In the genomic region with DNA sequence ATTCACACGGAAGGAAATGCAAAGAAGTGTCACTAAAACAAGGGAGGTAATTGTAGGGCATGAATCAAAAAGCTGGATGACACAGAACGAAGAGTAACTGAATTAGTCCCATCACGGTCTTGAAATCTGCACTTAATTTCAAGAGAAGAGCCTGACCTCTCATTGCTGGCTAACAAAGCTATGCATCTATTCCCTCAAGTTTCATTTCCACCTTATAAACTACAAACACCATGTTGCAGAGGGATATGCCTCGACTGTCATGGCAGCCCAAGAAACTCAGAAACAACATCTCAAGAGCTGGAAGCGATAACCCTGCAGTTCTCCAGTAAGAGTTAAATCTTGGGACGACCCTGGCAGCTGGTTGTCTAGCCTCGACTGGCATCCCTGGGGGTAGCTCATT, we compare ENCODE assay signal across 18 cellular contexts.
DNase-seq lines count a peak whose midpoint lies in the region; ATAC-seq and TF ChIP-seq lines count a peak whose summit lies in the region.
"Had no signal": no experiment of that assay in that cellular context is flagged by ENCODE, and none has a peak within 500 bp of the region (broad histone marks: within the 10 kb centered on the region; RNA-seq: fewer than 3 reads in every experiment).

No MANE protein-coding gene starts in this region.

- peak overlapping the region; percentile 64 for H3K4me3 ChIP-seq in DOHH2 (ENCODE audit: low read length)
- H3K4me3 ChIP-seq in hepatocyte = no peak overlapping the region
- no peak overlapping the region for H3K4me3 ChIP-seq in gastrocnemius medialis
- H3K4me3 ChIP-seq: HAP-1, skin epidermis, tibial artery had no signal

- H3K27me3 ChIP-seq in DOHH2 (ENCODE audit: control insufficient read depth, low read length) (no peaks in the 10 kb centered on the region), hepatocyte (no peaks in the 10 kb centered on the region), gastrocnemius medialis (no peaks in the 10 kb centered on the region)
- H3K27me3 ChIP-seq: tibial artery had no signal

- H3K36me3 ChIP-seq in DOHH2 (ENCODE audit: control insufficient read depth, low read length) = no peaks in the 10 kb centered on the region
- H3K36me3 ChIP-seq in hepatocyte (replicated peaks; ENCODE audit: insufficient read depth, low read depth) = no peaks in the 10 kb centered on the region
- no peaks in the 10 kb centered on the region for H3K36me3 ChIP-seq in gastrocnemius medialis
- H3K36me3 ChIP-seq: HAP-1, tibial artery had no signal

- 87% methylated on average over 7 of the region's 7 CpGs for WGBS in hepatocyte (ENCODE audit: low lambda C conversion rate, missing lambda C conversion rate)

- TF ChIP-seq CTCF in DOHH2 (IDR thresholded peaks at IDR 0.05; ENCODE audit: low read depth, low read length, poor library complexity, severe bottlenecking) (no peak), hepatocyte (IDR thresholded peaks at IDR 0.05; ENCODE audit: poor library complexity) (no peak), gastrocnemius medialis (IDR thresholded peaks at IDR 0.05 in 4 of 5, conservative IDR thresholded peaks at IDR 0.05 in 1 of 5) (no peak)

- no peak overlapping the region for H3K4me3 Mint-ChIP-seq in immature natural killer cell
- H3K4me3 Mint-ChIP-seq: activated CD4-positive, alpha-beta memory T cell treated with anti-CD3 and anti-CD28 coated beads, Interleukin-2, amount 10 ng/mL, durations not matched to agents 7 days and 5 days had no signal

- intact Hi-C loops in gastrocnemius medialis (cut with DNase I; ENCODE audit: low total_unique reads) = loop anchor here (5.0 kb wide), 1 partner anchor 38 kb away; no protein-coding TSS in a partner anchor

- DNase-seq in MV-4-11 (lab: John Stamatoyannopoulos, UW) (peak; percentile 47), hepatocyte (ENCODE audit: low spot score) (no peak), gastrocnemius medialis (no peak), immature natural killer cell (no peak)
- DNase-seq: activated CD4-positive, alpha-beta memory T cell treated with anti-CD3 and anti-CD28 coated beads, Interleukin-2, amount 10 ng/mL, durations not matched to agents 7 days and 5 days; NCI-H1417; NCI-H82; stimulated activated CD4-positive, alpha-beta T cell treated with anti-CD3 and anti-CD28 coated beads, Interleukin-4, amount 100 ng/mL, for 4 hours; SW 1271; tibial artery had no signal

- no peak overlapping the region for H3K27ac Mint-ChIP-seq in immature natural killer cell
- H3K27ac Mint-ChIP-seq: activated CD4-positive, alpha-beta memory T cell treated with anti-CD3 and anti-CD28 coated beads, Interleukin-2, amount 10 ng/mL, durations not matched to agents 7 days and 5 days had no signal

- no peak for TF ChIP-seq POLR2A in gastrocnemius medialis (IDR thresholded peaks at IDR 0.05)

- H3K9me3 ChIP-seq in DOHH2 (ENCODE audit: control insufficient read depth, insufficient read depth, low read length) = no peaks in the 10 kb centered on the region; the same call in 1 of the 2 replicates
- H3K9me3 ChIP-seq in hepatocyte (ENCODE audit: low read depth) = no peaks in the 10 kb centered on the region
- H3K9me3 ChIP-seq in gastrocnemius medialis = no peaks in the 10 kb centered on the region
- H3K9me3 ChIP-seq: HAP-1, tibial artery had no signal

- H3K4me1 ChIP-seq in DOHH2 (ENCODE audit: control insufficient read depth, low read length) (peaks cover 74% of the 10 kb centered on the region), hepatocyte (ENCODE audit: insufficient read depth) (peaks cover 36% of the 10 kb centered on the region), gastrocnemius medialis (peaks cover 77 to 82% of the 10 kb centered on the region in 2 donors)

- peaks cover 0 to 4% (median 0%) of the 10 kb centered on the region in 3 donors for H3K36me3 Mint-ChIP-seq in immature natural killer cell

- H3K9me2 ChIP-seq in DOHH2 (replicated peaks; ENCODE audit: control insufficient read depth, low read length) (no peaks in the 10 kb centered on the region), hepatocyte (replicated peaks; ENCODE audit: insufficient read depth) (no peaks in the 10 kb centered on the region)

- peak overlapping the region; percentile 91 for H3K4me2 ChIP-seq in DOHH2 (ENCODE audit: low read length)
- peak overlapping the region; percentile 8 for H3K4me2 ChIP-seq in hepatocyte
- H3K4me2 ChIP-seq: KMS-11 had no signal

- no peak for ATAC-seq in gastrocnemius medialis
- ATAC-seq in GM21360 (IDR thresholded peaks at IDR 0.05; ENCODE audit: unreplicated experiment) = no peak
- no peak for ATAC-seq in HG03095 (IDR thresholded peaks at IDR 0.05; ENCODE audit: unreplicated experiment)

- H3K4me1 Mint-ChIP-seq in immature natural killer cell = peaks cover 66 to 86% of the 10 kb centered on the region in 2 donors

- H3K27me3 Mint-ChIP-seq in immature natural killer cell (ENCODE audit: low read depth in 3 of 3) = peaks cover 0 to 3% (median 3%) of the 10 kb centered on the region in 3 donors
- H3K27me3 Mint-ChIP-seq: activated CD4-positive, alpha-beta memory T cell treated with anti-CD3 and anti-CD28 coated beads, Interleukin-2, amount 10 ng/mL, durations not matched to agents 7 days and 5 days had no signal

- in situ Hi-C loops in gastrocnemius medialis (cut with MboI; ENCODE audit: low sequenced_read_pairs in 4 of 4) = no loop called here

- H3K9me3 Mint-ChIP-seq in immature natural killer cell = no peaks in the 10 kb centered on the region
- H3K9me3 Mint-ChIP-seq: activated CD4-positive, alpha-beta memory T cell treated with anti-CD3 and anti-CD28 coated beads, Interleukin-2, amount 10 ng/mL, durations not matched to agents 7 days and 5 days had no signal

- no peaks in the 10 kb centered on the region for H4K20me1 ChIP-seq in DOHH2 (ENCODE audit: control insufficient read depth, insufficient read depth, low read depth, low read length)
- H4K20me1 ChIP-seq in hepatocyte (ENCODE audit: insufficient read depth, poor library complexity, severe bottlenecking) = no peaks in the 10 kb centered on the region

- peaks cover 11% of the 10 kb centered on the region for H3F3A ChIP-seq in DOHH2 (ENCODE audit: control insufficient read depth, insufficient read depth)

- peaks cover 5% of the 10 kb centered on the region for H3K79me2 ChIP-seq in DOHH2 (ENCODE audit: control insufficient read depth, low read length)
- peaks cover 30% of the 10 kb centered on the region for H3K79me2 ChIP-seq in hepatocyte

- peak overlapping the region; percentile 54; the same call in 1 of the 2 replicates for H3K27ac ChIP-seq in DOHH2 (ENCODE audit: low read depth, low read length)
- peak overlapping the region; percentile 39 for H3K27ac ChIP-seq in hepatocyte
- H3K27ac ChIP-seq in gastrocnemius medialis = peak overlapping the region; percentile 37 to 74 (median 58)
- H3K27ac ChIP-seq: KMS-11, parathyroid adenoma, RWPE1, tibial artery had no signal

- no peak overlapping the region for H2AFZ ChIP-seq in hepatocyte
- H2AFZ ChIP-seq: parathyroid adenoma had no signal
